8 cellular contexts compared by ENCODE assay signal in the genomic region with DNA sequence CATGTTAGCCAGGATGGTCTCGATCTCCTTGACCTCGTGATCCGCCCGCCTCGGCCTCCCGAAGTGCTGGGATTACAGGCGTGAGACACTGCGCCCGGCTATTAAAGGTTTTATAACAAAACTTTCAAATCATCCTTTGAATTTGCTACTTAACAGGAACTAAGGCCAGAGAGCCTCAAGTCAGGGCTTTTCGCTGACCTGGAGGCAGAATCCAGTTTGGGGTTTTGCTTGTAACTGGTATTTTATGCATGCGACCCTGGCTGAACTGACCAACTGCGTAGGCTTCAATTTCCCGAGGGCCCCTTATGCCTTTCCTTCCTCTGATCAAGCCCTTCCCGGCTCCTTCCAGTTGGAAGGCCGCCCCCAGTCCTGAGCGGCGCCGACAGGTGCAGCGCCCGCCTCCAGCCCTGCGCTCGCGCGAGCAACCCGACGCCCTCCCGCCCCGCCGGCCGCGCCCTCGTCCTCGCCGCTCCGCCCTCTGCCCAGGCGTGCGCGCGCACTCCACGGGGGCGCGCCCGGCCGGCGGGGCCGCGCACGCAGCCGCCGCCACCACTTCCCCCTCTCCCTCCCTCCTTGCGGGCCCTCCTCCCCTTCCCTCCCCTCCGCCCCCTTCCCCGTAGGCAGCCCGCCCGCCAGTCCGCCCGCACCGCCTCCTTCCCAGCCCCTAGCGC. TPM values are rescaled to one million over a fixed set of nuclear protein-coding genes. Genes with fewer than 3 reads are reported as not detected.
DNase-seq lines count a peak whose midpoint lies in the region; ATAC-seq and TF ChIP-seq lines count a peak whose summit lies in the region.
"Not testable (repeated sequence)": the region's sequence is repeated elsewhere in the genome, so short reads cannot be mapped to it uniquely, and the experiment has no call there.

A gene with protein sequence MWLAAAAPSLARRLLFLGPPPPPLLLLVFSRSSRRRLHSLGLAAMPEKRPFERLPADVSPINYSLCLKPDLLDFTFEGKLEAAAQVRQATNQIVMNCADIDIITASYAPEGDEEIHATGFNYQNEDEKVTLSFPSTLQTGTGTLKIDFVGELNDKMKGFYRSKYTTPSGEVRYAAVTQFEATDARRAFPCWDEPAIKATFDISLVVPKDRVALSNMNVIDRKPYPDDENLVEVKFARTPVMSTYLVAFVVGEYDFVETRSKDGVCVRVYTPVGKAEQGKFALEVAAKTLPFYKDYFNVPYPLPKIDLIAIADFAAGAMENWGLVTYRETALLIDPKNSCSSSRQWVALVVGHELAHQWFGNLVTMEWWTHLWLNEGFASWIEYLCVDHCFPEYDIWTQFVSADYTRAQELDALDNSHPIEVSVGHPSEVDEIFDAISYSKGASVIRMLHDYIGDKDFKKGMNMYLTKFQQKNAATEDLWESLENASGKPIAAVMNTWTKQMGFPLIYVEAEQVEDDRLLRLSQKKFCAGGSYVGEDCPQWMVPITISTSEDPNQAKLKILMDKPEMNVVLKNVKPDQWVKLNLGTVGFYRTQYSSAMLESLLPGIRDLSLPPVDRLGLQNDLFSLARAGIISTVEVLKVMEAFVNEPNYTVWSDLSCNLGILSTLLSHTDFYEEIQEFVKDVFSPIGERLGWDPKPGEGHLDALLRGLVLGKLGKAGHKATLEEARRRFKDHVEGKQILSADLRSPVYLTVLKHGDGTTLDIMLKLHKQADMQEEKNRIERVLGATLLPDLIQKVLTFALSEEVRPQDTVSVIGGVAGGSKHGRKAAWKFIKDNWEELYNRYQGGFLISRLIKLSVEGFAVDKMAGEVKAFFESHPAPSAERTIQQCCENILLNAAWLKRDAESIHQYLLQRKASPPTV (plus strand): TSS at position 552 of the 671 bp plus-strand sequence. CDS start 193 bp downstream, outside the sequence.

- peak within 1 kb of the TSS; percentile 86 for H3K27ac Mint-ChIP-seq in T-helper 17 cell

- intact Hi-C loops in adrenal gland (cut with DNase I); cardiac septum (cut with DNase I): not testable (repeated sequence)

- peak within 1 kb of the TSS; percentile 62 for H3K4me2 ChIP-seq in parathyroid adenoma (ENCODE audit: low read length)

- not testable (repeated sequence) for H3K36me3 ChIP-seq in adrenal gland (replicated peaks in 1 of 2); parathyroid adenoma (ENCODE audit: control insufficient read depth, insufficient read depth, low read length); thoracic aorta

- not testable (repeated sequence) for H3K27me3 ChIP-seq in adrenal gland; parathyroid adenoma (ENCODE audit: control insufficient read depth, insufficient read depth, low read length); thoracic aorta (replicated peaks; ENCODE audit: insufficient read depth)

- H3K4me3 ChIP-seq in GM12864 (ENCODE audit: low read depth, low read length): peak within 1 kb of the TSS; percentile 63
- H3K4me3 ChIP-seq in adrenal gland: peak within 1 kb of the TSS in 2 of 4 donors; percentile 78 to 91
- H3K4me3 ChIP-seq in parathyroid adenoma (ENCODE audit: low read depth, low read length): peak within 1 kb of the TSS; percentile 66
- H3K4me3 ChIP-seq in thoracic aorta: peak within 1 kb of the TSS; percentile 85

- 5 to 57% (median 30%) methylated on average over 9 to 55 of the region's 59 CpGs for WGBS in adrenal gland, 4 donors

- H3K4me3 Mint-ChIP-seq in T-helper 17 cell: peak within 1 kb of the TSS; percentile 91

- H3K27me3 Mint-ChIP-seq in T-helper 17 cell: not testable (repeated sequence)

- ATAC-seq in HG02840 (IDR thresholded peaks at IDR 0.05; ENCODE audit: low FRiP score, unreplicated experiment) (peak; percentile 67), T-helper 17 cell (peak; percentile 87), thoracic aorta (ENCODE audit: insufficient number of reproducible peaks, low FRiP score, low read depth) (peak; percentile 88)

- peaks cover 4 to 14% of the 10 kb centered on the region in 2 donors for H3K4me1 ChIP-seq in adrenal gland (replicated peaks in 1 of 2)
- H3K4me1 ChIP-seq in parathyroid adenoma; thoracic aorta (ENCODE audit: control insufficient read depth in 1 of 2, low read depth in 2 of 2): not testable (repeated sequence)

- TF ChIP-seq POLR2A in adrenal gland (IDR thresholded peaks at IDR 0.05): peak in 1 of 2 donors; percentile 31

- H3K9ac ChIP-seq in parathyroid adenoma: peak within 1 kb of the TSS; percentile 46

- TF ChIP-seq CTCF in GM12864 (IDR thresholded peaks at IDR 0.05; ENCODE audit: low read depth, low read length, missing control alignments); adrenal gland (IDR thresholded peaks at IDR 0.05); parathyroid adenoma (IDR thresholded peaks at IDR 0.05); thoracic aorta (IDR thresholded peaks at IDR 0.05): not testable (repeated sequence)

- H3K27ac ChIP-seq in adrenal gland (peak within 1 kb of the TSS; percentile 46 to 96 (median 89)), parathyroid adenoma (peak within 1 kb of the TSS; percentile 76), thoracic aorta (peak within 1 kb of the TSS; percentile 66 to 83)

- not testable (repeated sequence) for H3K36me3 Mint-ChIP-seq in T-helper 17 cell (ENCODE audit: low read depth)

- DNase-seq in GM12864 (ENCODE audit: low read depth): peak; percentile 39
- DNase-seq in NCI-H146 (lab: John Stamatoyannopoulos, UW): peak; percentile 89
- peak; percentile 76 to 93 (median 87) for DNase-seq in T-helper 17 cell
- DNase-seq in adrenal gland: peak; percentile 86 to 94 (median 91)
- DNase-seq in cardiac septum (ENCODE audit: low spot score): peak; percentile 96
- DNase-seq in thoracic aorta (ENCODE audit: low spot score): peak; percentile 52

- H3K4me1 Mint-ChIP-seq in T-helper 17 cell: not testable (repeated sequence)

- H3K79me2 ChIP-seq in parathyroid adenoma: not testable (repeated sequence)

- peak within 1 kb of the TSS; percentile 88 for H2AFZ ChIP-seq in parathyroid adenoma

- not testable (repeated sequence) for H3K9me3 ChIP-seq in T-helper 17 cell (ENCODE audit: control insufficient read depth, low read length, poor library complexity, severe bottlenecking); adrenal gland (replicated peaks in 1 of 3); parathyroid adenoma (ENCODE audit: control insufficient read depth, low read length); thoracic aorta

RNA-seq across cellular contexts. Expression of the gene that starts here (rescaled TPM):
- total RNA-seq in T-helper 17 cell: 100 to 1,000 TPM in 1 of 2 donors, 10 to 100 TPM in 1; 88.3 to 100 TPM
- total RNA-seq in adrenal gland: 100 to 1,000 TPM in 6 of 8 donors, 10 to 100 TPM in 2; 82.0 to 187 (median 139) TPM
- 10 to 100 TPM; 37.9 to 87.5 (median 48.8) TPM for polyA plus RNA-seq in adrenal gland
- 73.1 TPM for total RNA-seq in cardiac septum
- total RNA-seq in thoracic aorta: 100 to 1,000 TPM; 135 to 138 TPM

Comparison
In these comparisons a context has a peak if more than half of its experiments do, and no peak if none do; other contexts are left out.
1. DNase-seq: peak in every context shown above with its lines; median percentile 96 in cardiac septum; 91 in adrenal gland; 89 in NCI-H146; 87 in T-helper 17 cell; 52 in thoracic aorta; 39 in GM12864.